In genomic region chr2:188701836-188702235, GRCh38 we compare ENCODE assay signal across 14 cellular contexts.
DNase-seq lines count a peak whose midpoint lies in the region; ATAC-seq and TF ChIP-seq lines count a peak whose summit lies in the region.
"Had no signal": no experiment of that assay in that cellular context is flagged by ENCODE, and none has a peak within 500 bp of the region (broad histone marks: within the 10 kb centered on the region; RNA-seq: fewer than 3 reads in every experiment).

No MANE protein-coding gene starts in this region.

- DNase-seq in adipocyte (ENCODE audit: low read depth): peak; percentile 42
- DNase-seq in hepatocyte (ENCODE audit: low spot score): no peak
- no peak for DNase-seq in esophagus muscularis mucosa (ENCODE audit: extremely low spot score)
- no peak for DNase-seq in COLO668 (lab: John Stamatoyannopoulos, UW; ENCODE audit: unreplicated experiment)
- DNase-seq in DMS79 treated with DMSO at 0.1 percent for 48 hours (lab: John Stamatoyannopoulos, UW): no peak
- no peak for DNase-seq in erythroblast (lab: John Stamatoyannopoulos, UW)
- DNase-seq: activated CD8-positive, alpha-beta memory T cell treated with anti-CD3 and anti-CD28 coated beads, Interleukin-2, amount 50 U/mL, for 4 hours; naive thymus-derived CD8-positive, alpha-beta T cell; NCI-H2227 treated with DMSO at 0.1 percent for 48 hours; right cardiac atrium; stimulated activated CD4-positive, alpha-beta T cell treated with anti-CD3 and anti-CD28 coated beads, Interleukin-4, amount 100 ng/mL, for 4 hours had no signal

- TF ChIP-seq CTCF in hepatocyte (IDR thresholded peaks at IDR 0.05; ENCODE audit: poor library complexity) (no peak), esophagus muscularis mucosa (IDR thresholded peaks at IDR 0.05) (no peak)

- H3K27me3 ChIP-seq in adipocyte (replicated peaks; ENCODE audit: control insufficient read depth, insufficient read depth, low read length) (no peaks in the 10 kb centered on the region), hepatocyte (no peaks in the 10 kb centered on the region), esophagus muscularis mucosa (no peaks in the 10 kb centered on the region)

- ATAC-seq in GM18511 (IDR thresholded peaks at IDR 0.05; ENCODE audit: unreplicated experiment): peak; percentile 57
- peak; percentile 75 for ATAC-seq in HG03378 (IDR thresholded peaks at IDR 0.05; ENCODE audit: unreplicated experiment)
- ATAC-seq: naive thymus-derived CD8-positive, alpha-beta T cell; right cardiac atrium; stimulated activated effector memory CD8-positive, alpha-beta T cell treated with anti-CD3 and anti-CD28 coated beads, Interleukin-12 subunit alpha, Interleukin-12 subunit beta, amount 100 ng/mL, for 72 hours had no signal

- no peak for TF ChIP-seq EP300 in esophagus muscularis mucosa (IDR thresholded peaks at IDR 0.05)

- H3K27ac ChIP-seq in hepatocyte (no peak overlapping the region), esophagus muscularis mucosa (replicated peaks in 1 of 4) (no peak overlapping the region)

- 72% methylated on average over 2 of the region's 2 CpGs for WGBS in hepatocyte (ENCODE audit: low lambda C conversion rate, missing lambda C conversion rate)
- WGBS in esophagus muscularis mucosa: 67% methylated on average over 2 of the region's 2 CpGs

- intact Hi-C loops in esophagus muscularis mucosa (cut with DNase I): no loop called here

- peak overlapping the region; percentile 12 for H2AFZ ChIP-seq in hepatocyte

- H3K4me1 ChIP-seq in adipocyte (ENCODE audit: control insufficient read depth, insufficient read depth, low read length): no peaks in the 10 kb centered on the region
- no peaks in the 10 kb centered on the region for H3K4me1 ChIP-seq in hepatocyte (ENCODE audit: insufficient read depth)
- H3K4me1 ChIP-seq in esophagus muscularis mucosa: no peaks in the 10 kb centered on the region

- H3K4me3 ChIP-seq in adipocyte (ENCODE audit: low read length) (no peak overlapping the region), hepatocyte (no peak overlapping the region), esophagus muscularis mucosa (no peak overlapping the region)

- TF ChIP-seq POLR2A in esophagus muscularis mucosa (IDR thresholded peaks at IDR 0.05; ENCODE audit: low read depth): no peak
- no peak for TF ChIP-seq POLR2A in erythroblast (IDR thresholded peaks at IDR 0.05; ENCODE audit: low read length)

- no peak overlapping the region for H3K9ac ChIP-seq in adipocyte (ENCODE audit: low read length)

- H3K9me2 ChIP-seq in hepatocyte (replicated peaks; ENCODE audit: insufficient read depth): no peaks in the 10 kb centered on the region

- no peaks in the 10 kb centered on the region for H3K9me3 ChIP-seq in adipocyte (ENCODE audit: control insufficient read depth, low read length)
- H3K9me3 ChIP-seq in hepatocyte (ENCODE audit: low read depth): no peaks in the 10 kb centered on the region
- H3K9me3 ChIP-seq in esophagus muscularis mucosa: no peaks in the 10 kb centered on the region

- H4K20me1 ChIP-seq in hepatocyte (ENCODE audit: insufficient read depth, poor library complexity, severe bottlenecking): no peaks in the 10 kb centered on the region

- H3K36me3 ChIP-seq in adipocyte (ENCODE audit: control insufficient read depth, insufficient read depth, low read length, severe bottlenecking): no peaks in the 10 kb centered on the region
- no peaks in the 10 kb centered on the region for H3K36me3 ChIP-seq in hepatocyte (replicated peaks; ENCODE audit: insufficient read depth, low read depth)
- H3K36me3 ChIP-seq in esophagus muscularis mucosa: no peaks in the 10 kb centered on the region

- no peak overlapping the region for H3K4me2 ChIP-seq in hepatocyte

- no peaks in the 10 kb centered on the region for H3K79me2 ChIP-seq in hepatocyte
